Comparison of ENCODE assay signal across 8 cellular contexts in the genomic region with DNA sequence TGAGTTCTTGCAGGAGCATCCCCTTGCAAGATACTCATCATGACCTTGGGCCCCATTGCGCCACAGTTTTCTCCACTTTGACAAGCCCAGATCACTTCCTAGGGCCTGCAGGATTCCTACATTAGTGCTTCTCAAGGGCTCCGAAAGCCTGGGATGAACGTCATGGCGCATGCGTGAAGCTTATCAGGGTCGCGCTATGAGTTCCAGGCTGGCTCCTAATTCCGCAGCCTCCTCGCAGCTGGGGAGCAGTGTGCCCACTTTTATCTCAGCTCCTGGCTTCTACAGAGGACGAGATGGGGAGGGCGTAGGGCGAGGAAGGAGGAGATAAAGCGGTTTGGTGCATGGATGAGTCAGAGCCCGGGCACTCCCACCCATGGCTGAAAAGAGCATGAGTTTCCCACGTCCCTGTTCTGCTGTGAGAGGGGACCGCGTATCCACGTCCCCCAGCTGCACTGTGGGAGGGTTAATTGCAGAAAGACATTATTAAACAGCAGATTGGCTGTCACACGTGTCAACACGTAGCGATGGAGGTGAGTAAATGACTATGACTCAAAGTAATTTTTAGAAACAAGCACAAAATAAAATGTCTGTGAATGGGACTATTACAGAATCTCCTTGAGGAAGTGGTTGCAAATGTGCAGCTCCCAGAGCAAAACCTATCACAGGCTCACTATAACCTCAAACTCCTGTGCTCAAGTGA.
DNase-seq lines count a peak whose midpoint lies in the region; ATAC-seq and TF ChIP-seq lines count a peak whose summit lies in the region.

No MANE protein-coding gene starts in this region.

- H4K20me1 ChIP-seq in PC-3 (ENCODE audit: low read length): no peaks in the 10 kb centered on the region
- H4K20me1 ChIP-seq in MM.1S (ENCODE audit: insufficient read depth, low read length): no peaks in the 10 kb centered on the region

- H2AFZ ChIP-seq in PC-3 (ENCODE audit: low read length) (peak overlapping the region; percentile 49), MM.1S (ENCODE audit: low read length) (no peak overlapping the region)

- CTCF ChIA-PET in PC-3 (lab: Charles Lee): no interaction called here

- H3K27me3 ChIP-seq in PC-3 (ENCODE audit: low read length): no peaks in the 10 kb centered on the region
- no peaks in the 10 kb centered on the region for H3K27me3 ChIP-seq in esophagus (ENCODE audit: control insufficient read depth in 1 of 2, insufficient read depth in 2 of 2, low read length in 2 of 2)
- H3K27me3 ChIP-seq in MM.1S (replicated peaks; ENCODE audit: insufficient read depth, low read length): no peaks in the 10 kb centered on the region

- POLR2A ChIA-PET in PC-3 (lab: Charles Lee; ENCODE audit: unreplicated experiment): no interaction called here

- TF ChIP-seq CTCF in PC-3 (conservative IDR thresholded peaks at IDR 0.05; ENCODE audit: low read depth, low read length) (no peak), MM.1S (IDR thresholded peaks at IDR 0.05; ENCODE audit: low read length) (no peak)

- H3K4me1 ChIP-seq in PC-3 (ENCODE audit: insufficient read depth, low read length): peaks cover 5% of the 10 kb centered on the region; the same call in 1 of the 2 replicates
- peaks cover 0 to 5% of the 10 kb centered on the region in 2 donors for H3K4me1 ChIP-seq in esophagus (ENCODE audit: control insufficient read depth in 2 of 2, insufficient read depth in 2 of 2, low read length in 1 of 2)
- no peaks in the 10 kb centered on the region for H3K4me1 ChIP-seq in MM.1S (ENCODE audit: low read length)

- 25 to 38% methylated on average over 21 of the region's 21 CpGs for WGBS in esophagus, 2 donors

- H3K79me2 ChIP-seq in PC-3 (ENCODE audit: low read length) (no peaks in the 10 kb centered on the region), MM.1S (ENCODE audit: low read length) (no peaks in the 10 kb centered on the region)

- BruUV-seq in PC-3 (replicated peaks; lab: Mats Ljungman, UMichigan): no TSS peak

- H3K9ac ChIP-seq in PC-3 (ENCODE audit: low read length): no peak overlapping the region
- H3K9ac ChIP-seq in MM.1S (ENCODE audit: low read length): no peak overlapping the region

- intact Hi-C loops in PC-3 (cut with micrococcal nuclease): no loop called here
- intact Hi-C loops in posterior cingulate gyrus (cut with DNase I): no loop called here

- no peak overlapping the region for H3K4me3 ChIP-seq in PC-3 (ENCODE audit: low read length)
- peak overlapping the region; percentile 31 to 38 for H3K4me3 ChIP-seq in esophagus (ENCODE audit: low read depth in 1 of 2, low read length in 2 of 2)
- H3K4me3 ChIP-seq in MM.1S (ENCODE audit: low read length): no peak overlapping the region

- H3F3A ChIP-seq in PC-3 (ENCODE audit: low read length, unreplicated experiment) (no peaks in the 10 kb centered on the region), MM.1S (ENCODE audit: insufficient read depth, low read length) (no peaks in the 10 kb centered on the region)

- 0 out of 2 replicates have a peak overlapping the region, but pooled peaks have one; percentile 33 for H3K4me2 ChIP-seq in PC-3 (ENCODE audit: low read length)
- no peak overlapping the region for H3K4me2 ChIP-seq in MM.1S (ENCODE audit: low read depth, low read length)

- H3K36me3 ChIP-seq in PC-3 (ENCODE audit: low read depth, low read length) (no peaks in the 10 kb centered on the region), esophagus (ENCODE audit: control insufficient read depth in 2 of 2, insufficient read depth in 2 of 2, low read length in 1 of 2) (no peaks in the 10 kb centered on the region), MM.1S (replicated peaks; ENCODE audit: insufficient read depth, low read length) (no peaks in the 10 kb centered on the region)

- peak; percentile 94 for DNase-seq in Daoy (ENCODE audit: low read depth)
- DNase-seq in PC-3: peak; percentile 8
- DNase-seq in posterior cingulate gyrus: peak; percentile 13 to 92 (median 62)
- DNase-seq in MM.1S: no peak
- no peak for DNase-seq in dedifferentiated amniotic fluid mesenchymal stem cell (ENCODE audit: extremely low spot score)
- DNase-seq in HK-2 (ENCODE audit: unreplicated experiment): no peak
- no peak for DNase-seq in NCI-H2081 treated with DMSO at 0.1 percent for 48 hours (lab: John Stamatoyannopoulos, UW)

- no peak overlapping the region for H3K27ac ChIP-seq in PC-3 (ENCODE audit: low read length)
- H3K27ac ChIP-seq in esophagus (ENCODE audit: low read depth in 2 of 2, low read length in 1 of 2): peak overlapping the region; percentile 50 to 65
- H3K27ac ChIP-seq in MM.1S (ENCODE audit: low read length): no peak overlapping the region

- ATAC-seq in PC-3: peak; percentile 45; the same call in 1 of the 2 replicates

- H3K9me2 ChIP-seq in PC-3 (replicated peaks; ENCODE audit: low read length) (no peaks in the 10 kb centered on the region), MM.1S (replicated peaks; ENCODE audit: insufficient read depth, low read length) (no peaks in the 10 kb centered on the region)

- H3K9me3 ChIP-seq in PC-3 (ENCODE audit: low read length) (no peaks in the 10 kb centered on the region), esophagus (ENCODE audit: control insufficient read depth in 2 of 2, insufficient read depth in 1 of 2, low read depth in 1 of 2, low read length in 1 of 2) (no peaks in the 10 kb centered on the region), MM.1S (replicated peaks; ENCODE audit: insufficient read depth, low read length) (no peaks in the 10 kb centered on the region)

Comparison
In these comparisons a context has a peak if more than half of its experiments do, and no peak if none do; other contexts are left out.
1. DNase-seq: peak in Daoy (single experiment), PC-3 (single experiment) and posterior cingulate gyrus (10 of 10); none in MM.1S (single experiment), dedifferentiated amniotic fluid mesenchymal stem cell (single experiment), HK-2 (single experiment) and NCI-H2081 treated with DMSO at 0.1 percent for 48 hours (single experiment).
2. H3K27ac ChIP-seq: peak in esophagus (2 of 2); none in PC-3 (single experiment) and MM.1S (single experiment).
3. H3K4me3 ChIP-seq: peak in esophagus (2 of 2); none in PC-3 (single experiment) and MM.1S (single experiment).